ENCODE assay signal across 27 cellular contexts in the genomic region with DNA sequence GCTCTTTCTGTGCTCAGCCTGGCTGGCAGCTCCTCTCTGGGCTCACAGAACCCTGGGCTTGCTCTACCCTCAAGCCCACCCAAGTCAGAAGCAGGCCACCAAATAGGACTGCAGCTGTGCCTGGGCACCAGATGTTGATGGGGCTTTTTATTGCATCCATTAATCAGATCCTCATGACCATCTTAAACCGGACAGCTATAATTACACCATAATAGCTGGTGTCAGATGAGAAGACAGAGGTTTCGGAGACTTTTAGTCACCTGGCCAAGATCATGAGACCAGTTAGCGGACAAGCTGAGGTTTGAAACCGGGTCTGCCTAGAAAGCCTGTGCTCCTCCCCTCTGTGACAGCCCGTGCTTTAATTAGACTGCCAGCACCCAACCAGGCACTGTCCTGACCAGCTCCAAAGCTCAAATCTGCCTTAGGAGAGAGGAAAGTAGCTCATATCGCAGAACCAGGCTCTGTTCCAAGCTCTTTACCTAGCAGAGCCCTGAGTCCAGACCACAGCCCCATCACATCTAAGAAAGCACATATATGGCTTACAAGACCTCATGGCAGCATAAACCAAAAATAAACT.
"Had no signal": no experiment of that assay in that cellular context is flagged by ENCODE, and none has a peak within 500 bp of the region (broad histone marks: within the 10 kb centered on the region; RNA-seq: fewer than 3 reads in every experiment).

No MANE protein-coding gene starts in this region.

- H3K36me3 ChIP-seq: ascending aorta, cardiac muscle cell, colonic mucosa, gastroesophageal sphincter, left ventricle myocardium inferior, ovary, prostate gland, tibial nerve had no signal

- H3K9me3 ChIP-seq: ascending aorta, colonic mucosa, gastroesophageal sphincter, left ventricle myocardium inferior, ovary, prostate gland, tibial nerve had no signal

- H3K4me1 ChIP-seq: ascending aorta, colonic mucosa, gastroesophageal sphincter, left ventricle myocardium inferior, prostate gland, tibial nerve had no signal

- H3K27me3 ChIP-seq: ascending aorta, cardiac muscle cell, colonic mucosa, ovary, tibial nerve had no signal

- DNase-seq: activated CD4-positive, alpha-beta memory T cell treated with anti-CD3 and anti-CD28 coated beads, Interleukin-2, amount 10 ng/mL, durations not matched to agents 7 days and 5 days; activated CD4-positive, alpha-beta T cell treated with anti-CD3 and anti-CD28 coated beads for 1 hour; activated CD4-positive, alpha-beta T cell treated with anti-CD3 and anti-CD28 coated beads, Interleukin-2, amount 10 ng/mL, durations not matched to agents 7 days and 5 days; activated naive CD4-positive, alpha-beta T cell treated with anti-CD3 and anti-CD28 coated beads for 36 hours; activated naive CD8-positive, alpha-beta T cell treated with anti-CD3 and anti-CD28 coated beads, Interleukin-2, amount 10 ng/mL, durations not matched to agents 7 days and 5 days; activated T-cell treated with anti-CD3 and anti-CD28 coated beads for 4 hours; activated T-cell treated with anti-CD3 and anti-CD28 coated beads, Interleukin-2, amount 50 U/mL, for 72 hours; cerebellar nuclear complex; colonic mucosa; effector memory CD8-positive, alpha-beta T cell; hypothalamus; immature natural killer cell; left ventricle myocardium inferior; ovary; retina; small intestine; stimulated activated CD4-positive, alpha-beta T cell treated with anti-CD3 and anti-CD28 coated beads, Interleukin-4, amount 100 ng/mL, for 24 hours; T-helper 2 cell had no signal

- ATAC-seq: activated T-cell treated with anti-CD3 and anti-CD28 coated beads, Interleukin-2, amount 50 U/mL, for 72 hours; effector memory CD8-positive, alpha-beta T cell; gastroesophageal sphincter; sciatic nerve; stimulated activated memory B cell treated with anti-CD40 and anti-IgM and Interleukin-4, amounts not matched to agents 10 μg/mL and 1 μg/mL and 100 μg/mL, for 72 hours; WTC11 had no signal

- H3K27ac ChIP-seq: ascending aorta, cardiac muscle cell, colonic mucosa, gastroesophageal sphincter, left ventricle myocardium inferior, ovary, prostate gland, tibial nerve had no signal

- H3K4me3 ChIP-seq: ascending aorta, cardiac muscle cell, colonic mucosa, gastroesophageal sphincter, left ventricle myocardium inferior, lung, ovary, prostate gland, tibial nerve had no signal
